ENCODE assay signal across 1 cellular context in genomic region chr5:76393035-76393680, GRCh38.
A peak's percentile ranks its signal among the peaks of the same experiment; 100 is the strongest.
TF ChIP-seq lines count a peak whose summit lies in the region.

No MANE protein-coding gene starts in this region.

TF ChIP-seq in K562, 482 proteins besides CTCF, POLR2A, EP300 and RAD21:
- TF ChIP-seq ZNF407 (IDR thresholded peaks at IDR 0.05; ENCODE audit: low read depth) (no peak), ZKSCAN8 (CRISPR knock-in tag; IDR thresholded peaks at IDR 0.05) (peak; percentile 86), E2F5 (CRISPR knock-in tag; IDR thresholded peaks at IDR 0.05) (no peak), LEF1 (IDR thresholded peaks at IDR 0.05) (no peak)
TF ChIP-seq in K562: peak in this region for 1.
